8 cellular contexts compared by ENCODE assay signal in the genomic region with DNA sequence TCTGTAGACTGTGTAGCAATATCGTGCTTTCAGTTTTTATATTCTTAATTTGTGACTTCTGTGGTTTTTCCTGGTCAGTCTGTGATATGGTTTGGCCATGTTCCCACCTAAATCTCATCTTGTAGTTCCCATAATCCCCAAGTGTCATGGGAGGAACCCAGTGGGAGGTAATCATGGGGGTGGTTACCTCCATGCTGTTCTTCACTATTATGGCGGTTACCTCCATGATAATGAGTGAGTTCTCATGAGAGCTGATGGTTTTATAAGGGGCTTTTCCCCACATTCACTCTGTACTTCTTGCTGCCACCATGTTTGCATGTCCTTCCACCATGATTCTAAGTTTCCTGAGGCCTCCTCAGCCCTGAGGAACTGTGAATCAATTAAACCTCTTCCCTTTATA.
"Had no signal": no experiment of that assay in that cellular context is flagged by ENCODE, and none has a peak within 500 bp of the region (broad histone marks: within the 10 kb centered on the region; RNA-seq: fewer than 3 reads in every experiment).

No MANE protein-coding gene starts in this region.

- FAIRE-seq: G401.6, GM12878, GM12891, GM12892, GM18507, GM19239 had no signal

- DNase-seq: GDM1, GF-D8 had no signal

- H3K4me3 ChIP-seq: GM12878 had no signal

- ATAC-seq: GM12878 had no signal
